Comparison of ENCODE assay signal across 1 cellular context in the genomic region with DNA sequence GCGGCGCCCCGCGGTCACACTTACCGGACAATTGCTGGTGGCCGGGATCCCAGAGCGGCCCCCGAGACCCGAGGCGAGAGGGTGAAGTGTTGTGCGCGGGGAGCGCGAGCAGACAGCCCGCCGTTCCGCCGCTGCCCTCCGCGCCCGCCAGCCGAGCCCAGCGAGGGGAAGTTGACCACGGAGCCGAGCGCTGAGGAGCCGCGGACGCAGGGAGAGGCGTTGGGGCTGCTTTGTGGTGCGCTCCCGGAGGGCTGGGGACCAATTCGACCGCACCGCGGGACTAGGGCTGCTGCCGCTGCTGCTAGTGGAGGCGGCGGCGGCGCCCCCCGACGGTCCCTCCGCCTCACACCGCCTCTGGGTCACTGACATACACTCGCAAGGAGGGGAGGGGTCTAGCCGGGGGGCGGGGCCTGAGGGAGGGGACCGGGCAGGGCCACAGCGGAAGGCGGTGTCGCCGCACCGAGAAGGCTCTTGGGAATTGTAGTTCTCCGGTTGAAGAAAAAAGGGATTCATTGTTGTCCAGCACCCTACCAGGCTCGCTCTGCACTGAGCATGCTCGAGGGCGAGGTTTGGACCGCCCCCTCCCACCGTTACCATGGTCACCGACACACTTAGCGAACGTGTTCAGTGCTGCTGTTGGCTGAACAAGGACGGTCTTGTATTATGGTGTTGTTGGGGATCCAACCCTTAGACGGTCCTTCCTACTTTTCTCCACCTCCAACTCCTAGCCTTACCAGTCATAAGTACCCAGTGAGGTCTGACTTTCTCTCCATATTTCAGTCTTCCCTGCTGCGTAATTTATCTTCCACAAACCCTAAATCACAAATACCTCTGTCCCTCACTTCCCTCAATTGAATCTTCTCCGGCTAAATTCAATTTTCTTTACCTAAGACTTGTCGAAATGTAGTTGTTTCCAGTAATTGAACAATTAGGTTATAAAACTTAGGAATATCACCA.
TF ChIP-seq lines count a peak whose summit lies in the region.

Gene PELI1 (minus strand): TSS at position 364 of the 957 bp plus-strand sequence. CDS start 36,110 bp downstream, outside the sequence.

TF ChIP-seq in HCT116, 20 proteins besides CTCF, POLR2A, EP300 and RAD21 (continued from another document):
- TF ChIP-seq JUND (IDR thresholded peaks at IDR 0.05): no peak
- TF ChIP-seq, protein P1, sequence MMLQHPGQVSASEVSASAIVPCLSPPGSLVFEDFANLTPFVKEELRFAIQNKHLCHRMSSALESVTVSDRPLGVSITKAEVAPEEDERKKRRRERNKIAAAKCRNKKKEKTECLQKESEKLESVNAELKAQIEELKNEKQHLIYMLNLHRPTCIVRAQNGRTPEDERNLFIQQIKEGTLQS (IDR thresholded peaks at IDR 0.05): no peak
- no peak for TF ChIP-seq ZNF274 (IDR thresholded peaks at IDR 0.05; ENCODE audit: low read depth, low read length)
- peak; percentile 11 for TF ChIP-seq TCF7L2 (IDR thresholded peaks at IDR 0.05; ENCODE audit: borderline replicate concordance, extremely low read depth, insufficient read depth, insufficient read length)
- no peak for TF ChIP-seq EZH2 (IDR thresholded peaks at IDR 0.05)
- TF ChIP-seq ZFX (IDR thresholded peaks at IDR 0.05): 0 out of 2 replicates have a peak, but pooled peaks have one; percentile 25
- TF ChIP-seq ZBTB33 (IDR thresholded peaks at IDR 0.05; ENCODE audit: extremely low read depth, insufficient replicate concordance, low read length): no peak
- TF ChIP-seq SRF (IDR thresholded peaks at IDR 0.05; ENCODE audit: low read depth): no peak
- TF ChIP-seq SIN3A (IDR thresholded peaks at IDR 0.05; ENCODE audit: low read depth): peak; percentile 63
- no peak for TF ChIP-seq CEBPB (IDR thresholded peaks at IDR 0.05; ENCODE audit: low read depth)
